In the genomic region with DNA sequence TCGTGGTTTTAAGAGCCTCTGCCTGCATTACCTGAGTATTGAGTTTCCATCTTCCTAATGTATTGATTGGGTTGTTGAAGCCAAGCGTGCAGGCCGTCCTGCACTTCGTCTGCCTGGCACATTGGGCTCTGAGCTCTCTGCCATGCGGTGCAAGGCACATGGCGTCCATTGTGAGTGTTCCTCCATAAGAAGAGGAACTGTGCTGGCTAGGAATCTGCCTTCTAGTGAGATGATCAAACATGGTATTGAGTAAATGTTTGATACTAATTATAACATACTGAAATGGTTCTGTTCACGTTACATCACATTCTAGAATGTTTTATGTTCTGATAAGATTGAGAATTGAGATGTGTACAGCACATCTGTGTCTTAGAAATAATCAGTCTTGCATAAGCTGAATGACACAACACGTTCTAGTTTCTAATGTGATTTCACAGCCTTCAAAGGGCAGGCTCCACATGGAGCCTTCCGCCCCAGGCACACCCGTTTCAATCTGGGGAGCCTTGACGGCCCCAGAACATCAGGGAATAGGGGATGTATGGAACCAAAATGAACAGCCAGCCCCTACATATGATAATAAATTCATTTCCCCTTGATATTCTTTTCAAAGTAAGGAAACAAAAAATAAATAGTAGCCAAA, we compare ENCODE assay signal across 15 cellular contexts. TPM values are rescaled to one million over a fixed set of nuclear protein-coding genes. Genes with fewer than 3 reads are reported as not detected.
DNase-seq lines count a peak whose midpoint lies in the region; ATAC-seq and TF ChIP-seq lines count a peak whose summit lies in the region.
"Had no signal": no experiment of that assay in that cellular context is flagged by ENCODE, and none has a peak within 500 bp of the region (broad histone marks: within the 10 kb centered on the region; RNA-seq: fewer than 3 reads in every experiment).

No MANE protein-coding gene starts in this region.

- POLR2A ChIA-PET in IMR-90 (lab: Charles Lee; ENCODE audit: unreplicated experiment): no interaction called here
- POLR2A ChIA-PET in RWPE1 (lab: Yijun Ruan, JAX; ENCODE audit: low non-redundant PET): no interaction called here

- no peaks in the 10 kb centered on the region for H3K27me3 ChIP-seq in IMR-90 (ENCODE audit: control insufficient read depth, insufficient read depth, low read length)
- no peaks in the 10 kb centered on the region for H3K27me3 ChIP-seq in endodermal cell (ENCODE audit: control insufficient read depth, insufficient read depth, low read length, poor library complexity, severe bottlenecking)
- no peaks in the 10 kb centered on the region for H3K27me3 ChIP-seq in MM.1S (replicated peaks; ENCODE audit: insufficient read depth, low read length)
- H3K27me3 ChIP-seq: suprapubic skin had no signal

- in situ Hi-C loops in IMR-90 (cut with MboI; ENCODE audit: low sequenced_read_pairs): no loop called here

- no peak overlapping the region for H3K4ac ChIP-seq in IMR-90 (ENCODE audit: low read depth, low read length)

- no peaks in the 10 kb centered on the region for H3K27me3 Mint-ChIP-seq in endodermal cell (ENCODE audit: insufficient read depth)

- peaks cover 39 to 75% of the 10 kb centered on the region in 2 experiments for H3K79me1 ChIP-seq in IMR-90 (ENCODE audit: low read depth in 1 of 2, low read length in 2 of 2)

- H3K4me2 ChIP-seq in IMR-90 (ENCODE audit: low read depth, low read length): no peak overlapping the region
- no peak overlapping the region for H3K4me2 ChIP-seq in MM.1S (ENCODE audit: low read depth, low read length)

- ATAC-seq in IMR-90 (ENCODE audit: low read depth): no peak
- ATAC-seq in stimulated activated effector memory CD8-positive, alpha-beta T cell treated with anti-CD3 and anti-CD28 coated beads, Interleukin-12 subunit alpha, Interleukin-12 subunit beta, amount 100 ng/mL, for 72 hours: no peak
- ATAC-seq: left ventricle myocardium superior had no signal

- BruUV-seq in IMR-90 (replicated peaks; lab: Mats Ljungman, UMichigan): no TSS peak

- H3K27ac Mint-ChIP-seq in endodermal cell: peak overlapping the region; percentile 83
- H3K27ac Mint-ChIP-seq in stimulated activated effector memory CD8-positive, alpha-beta T cell treated with anti-CD3 and anti-CD28 coated beads, Interleukin-12 subunit alpha, Interleukin-12 subunit beta, amount 100 ng/mL, for 72 hours: peak overlapping the region; percentile 43

- no peak overlapping the region for H3K18ac ChIP-seq in IMR-90 (ENCODE audit: low read depth, low read length)

- peaks cover 53% of the 10 kb centered on the region for H4K20me1 ChIP-seq in IMR-90 (ENCODE audit: insufficient read depth, low read length)
- H4K20me1 ChIP-seq in MM.1S (ENCODE audit: insufficient read depth, low read length): no peaks in the 10 kb centered on the region; the same call in 1 of the 2 replicates

- H2AFZ ChIP-seq in IMR-90 (replicated peaks; ENCODE audit: low read length, poor library complexity) (no peak overlapping the region), MM.1S (ENCODE audit: low read length) (no peak overlapping the region)

- H3K4me1 Mint-ChIP-seq in endodermal cell: peaks cover 14% of the 10 kb centered on the region
- H3K4me1 Mint-ChIP-seq in stimulated activated effector memory CD8-positive, alpha-beta T cell treated with anti-CD3 and anti-CD28 coated beads, Interleukin-12 subunit alpha, Interleukin-12 subunit beta, amount 100 ng/mL, for 72 hours: peaks cover 28% of the 10 kb centered on the region

- no peak overlapping the region for H3K4me3 Mint-ChIP-seq in endodermal cell
- no peak overlapping the region for H3K4me3 Mint-ChIP-seq in stimulated activated effector memory CD8-positive, alpha-beta T cell treated with anti-CD3 and anti-CD28 coated beads, Interleukin-12 subunit alpha, Interleukin-12 subunit beta, amount 100 ng/mL, for 72 hours
- H3K4me3 Mint-ChIP-seq: nephron had no signal

- H3F3A ChIP-seq in MM.1S (ENCODE audit: insufficient read depth, low read length): no peaks in the 10 kb centered on the region

- H3K36me3 Mint-ChIP-seq in endodermal cell (ENCODE audit: low read depth): peaks cover 25% of the 10 kb centered on the region
- peaks cover 80% of the 10 kb centered on the region for H3K36me3 Mint-ChIP-seq in stimulated activated effector memory CD8-positive, alpha-beta T cell treated with anti-CD3 and anti-CD28 coated beads, Interleukin-12 subunit alpha, Interleukin-12 subunit beta, amount 100 ng/mL, for 72 hours

- H2BK120ac ChIP-seq in IMR-90 (ENCODE audit: low read depth, low read length): no peak overlapping the region

- TF ChIP-seq RAD21 in IMR-90 (IDR thresholded peaks at IDR 0.05; ENCODE audit: low read length): no peak

- no peak overlapping the region for H4K5ac ChIP-seq in IMR-90 (ENCODE audit: low read depth, low read length)

- H2AK9ac ChIP-seq in IMR-90 (replicated peaks; ENCODE audit: low read depth, low read length, poor library complexity): no peak overlapping the region

- H4K91ac ChIP-seq in IMR-90 (ENCODE audit: insufficient read depth, low read depth, low read length): no peak overlapping the region

- no peaks in the 10 kb centered on the region for H3K9me3 ChIP-seq in IMR-90 (ENCODE audit: control insufficient read depth, insufficient read depth, low read length)
- H3K9me3 ChIP-seq in endodermal cell (ENCODE audit: control insufficient read depth, low read length): no peaks in the 10 kb centered on the region
- H3K9me3 ChIP-seq in MM.1S (replicated peaks; ENCODE audit: insufficient read depth, low read length): no peaks in the 10 kb centered on the region
- H3K9me3 ChIP-seq: suprapubic skin had no signal

- H3K9me2 ChIP-seq in MM.1S (replicated peaks; ENCODE audit: insufficient read depth, low read length): no peaks in the 10 kb centered on the region

- H2BK5ac ChIP-seq in IMR-90 (ENCODE audit: low read depth, low read length, poor library complexity, severe bottlenecking): no peak overlapping the region

- no peak overlapping the region for H3K27ac ChIP-seq in IMR-90 (ENCODE audit: insufficient read depth, low read length)
- 0 out of 2 replicates have a peak overlapping the region, but pooled peaks have one; percentile 28 for H3K27ac ChIP-seq in RWPE1
- H3K27ac ChIP-seq in endodermal cell (ENCODE audit: low read depth, low read length): peak overlapping the region; percentile 19
- no peak overlapping the region for H3K27ac ChIP-seq in MM.1S (ENCODE audit: low read length)
- H3K27ac ChIP-seq: suprapubic skin had no signal

- CTCF ChIA-PET in IMR-90 (lab: Yijun Ruan, JAX) (no interaction called here), RWPE1 (lab: Yijun Ruan, JAX) (interaction anchor here (0.6 kb wide), 2 partner anchors 71 to 158 kb away, joined by 3 to 4 read pairs; no protein-coding TSS in a partner anchor)

- no peak for TF ChIP-seq POLR2A in IMR-90 (IDR thresholded peaks at IDR 0.05; ENCODE audit: low read depth, low read length)

- H3K4me3 ChIP-seq in IMR-90 (ENCODE audit: insufficient read depth, low read depth, low read length) (no peak overlapping the region), endodermal cell (ENCODE audit: low read length) (no peak overlapping the region), MM.1S (ENCODE audit: low read length) (no peak overlapping the region)
- H3K4me3 ChIP-seq: suprapubic skin had no signal

- peaks cover 20% of the 10 kb centered on the region for H3K9me1 ChIP-seq in IMR-90 (ENCODE audit: insufficient read depth, low read length)

- H3K36me3 ChIP-seq in IMR-90 (ENCODE audit: control insufficient read depth, insufficient read depth, low read length) (peaks cover 13% of the 10 kb centered on the region), endodermal cell (ENCODE audit: control insufficient read depth, insufficient read depth, low read length) (peaks cover 45% of the 10 kb centered on the region), MM.1S (replicated peaks; ENCODE audit: insufficient read depth, low read length) (no peaks in the 10 kb centered on the region)

- DNase-seq in IMR-90: no peak
- no peak for DNase-seq in RWPE1 (ENCODE audit: low spot score)
- DNase-seq in endodermal cell: no peak
- no peak for DNase-seq in stimulated activated effector memory CD8-positive, alpha-beta T cell treated with anti-CD3 and anti-CD28 coated beads, Interleukin-12 subunit alpha, Interleukin-12 subunit beta, amount 100 ng/mL, for 72 hours (ENCODE audit: low spot score in 2 of 2)
- no peak for DNase-seq in germinal center (ENCODE audit: low spot score)
- DNase-seq in NCI-H524 (lab: John Stamatoyannopoulos, UW): no peak
- no peak for DNase-seq in MM.1S
- DNase-seq: activated CD4-positive, CD25-positive, alpha-beta regulatory T cell; activated gamma-delta T cell treated with Interleukin-2 at 50 U/mL for 16 hours; DND-41; effector CD4-positive, alpha-beta T cell; left ventricle myocardium superior; NCI-H2081 had no signal

- H2BK20ac ChIP-seq in IMR-90 (ENCODE audit: low read depth, low read length): no peak overlapping the region

- no peak overlapping the region for H3K56ac ChIP-seq in IMR-90 (ENCODE audit: extremely low read depth, insufficient read depth, low read length)

- intact Hi-C loops in IMR-90 (cut with micrococcal nuclease): no loop called here

- TF ChIP-seq CTCF in IMR-90 (conservative IDR thresholded peaks at IDR 0.05; ENCODE audit: low read depth, low read length): no peak
- TF ChIP-seq CTCF in RWPE1 (conservative IDR thresholded peaks at IDR 0.05; ENCODE audit: low read depth): no peak
- no peak for TF ChIP-seq CTCF in endodermal cell (conservative IDR thresholded peaks at IDR 0.05)
- TF ChIP-seq CTCF in MM.1S (IDR thresholded peaks at IDR 0.05; ENCODE audit: low read length): no peak

- no CpG with 5 or more reads among the region's 11 CpGs for WGBS in IMR-90 (ENCODE audit: extremely low coverage in 2 of 2, insufficient read length in 1 of 2), 2 experiments
- 91 to 100% methylated on average over 5 to 11 of the region's 11 CpGs for whole genome bisulfite sequencing in endodermal cell (ENCODE audit: insufficient coverage in 1 of 2, insufficient read length in 1 of 2), 2 experiments

- H4K8ac ChIP-seq in IMR-90 (ENCODE audit: low read depth in 2 of 2, low read length in 2 of 2): no peak overlapping the region

- H3K79me2 ChIP-seq in MM.1S (ENCODE audit: low read length): peaks cover 38% of the 10 kb centered on the region

- H3K23ac ChIP-seq in IMR-90 (ENCODE audit: low read depth, low read length): no peak overlapping the region

- H3K14ac ChIP-seq in IMR-90 (replicated peaks; ENCODE audit: low read depth, low read length): no peak overlapping the region

- H2AK5ac ChIP-seq in IMR-90 (ENCODE audit: low read depth, low read length): peak overlapping the region; percentile 20; the same call in 1 of the 2 replicates

- H3K4me1 ChIP-seq in IMR-90 (ENCODE audit: control insufficient read depth, insufficient read depth, low read length) (peaks cover 21% of the 10 kb centered on the region), endodermal cell (ENCODE audit: control insufficient read depth, insufficient read depth, low read length) (peaks cover 7% of the 10 kb centered on the region), MM.1S (ENCODE audit: low read length) (no peaks in the 10 kb centered on the region)

- dilution Hi-C loops in IMR-90 (cut with HindIII; ENCODE audit: low sequenced_read_pairs, unreplicated experiment): no loop called here

- no peak overlapping the region for H2BK15ac ChIP-seq in IMR-90 (ENCODE audit: low read depth, low read length)

- no peaks in the 10 kb centered on the region for H3K9me3 Mint-ChIP-seq in endodermal cell
- no peaks in the 10 kb centered on the region for H3K9me3 Mint-ChIP-seq in stimulated activated effector memory CD8-positive, alpha-beta T cell treated with anti-CD3 and anti-CD28 coated beads, Interleukin-12 subunit alpha, Interleukin-12 subunit beta, amount 100 ng/mL, for 72 hours
- H3K9me3 Mint-ChIP-seq: nephron had no signal

- H3K9ac ChIP-seq in IMR-90 (ENCODE audit: low read depth, low read length) (no peak overlapping the region), endodermal cell (ENCODE audit: extremely low read depth, low read length, poor library complexity, severe bottlenecking) (no peak overlapping the region), MM.1S (ENCODE audit: low read length) (no peak overlapping the region)

RNA-seq across cellular contexts. Expression of a gene that starts 42.9 kb away (rescaled TPM):
- 54.3 and 61.9 TPM in 2 replicates for total RNA-seq in IMR-90 (2012; rRNA removed)
- polyA plus RNA-seq in IMR-90 (2012; rRNA removed): 79.0 and 85.5 TPM in 2 replicates
- 33.5 and 44.0 TPM in 2 replicates for polyA plus RNA-seq in IMR-90 (2012; cell fraction: cytosol; rRNA removed)
- 67.7 and 84.6 TPM in 2 replicates for polyA plus RNA-seq in IMR-90 (2012; cell fraction: nucleus; rRNA removed; ENCODE audit: low replicate concordance)
- 100 to 1,000 TPM; 148 to 149 TPM for total RNA-seq in endodermal cell
- 98.7 TPM for polyA plus RNA-seq in endodermal cell (2013, experiment 1 of 2)
- 86.0 TPM for polyA plus RNA-seq in endodermal cell (2013, experiment 2 of 2)

Comparison
In these comparisons a context has a peak if more than half of its experiments do, and no peak if none do; other contexts are left out.
1. H3K27ac ChIP-seq: peak in RWPE1 (single experiment) and endodermal cell (single experiment); none in IMR-90 (single experiment) and MM.1S (single experiment).